ENCODE assay signal across 24 cellular contexts in genomic region chr5:17354265-17354664, GRCh38.
"Had no signal": no experiment of that assay in that cellular context is flagged by ENCODE, and none has a peak within 500 bp of the region (broad histone marks: within the 10 kb centered on the region; RNA-seq: fewer than 3 reads in every experiment).

No MANE protein-coding gene starts in this region.

- H3K4me1 ChIP-seq: gastrocnemius medialis, left lung, lower lobe of right lung had no signal

- H3K4me3 ChIP-seq: coronary artery, dorsolateral prefrontal cortex, esophagus squamous epithelium, gastrocnemius medialis, heart right ventricle, left lung, lower lobe of right lung, mucosa of descending colon had no signal

- H3K36me3 ChIP-seq: esophagus squamous epithelium, gastrocnemius medialis, heart right ventricle, left lung, lower lobe of right lung had no signal

- ATAC-seq: effector memory CD8-positive, alpha-beta T cell; esophagus mucosa; gastrocnemius medialis; heart right ventricle; left cardiac atrium; left lung; left ventricle myocardium superior; lower lobe of right lung; mucosa of descending colon had no signal

- H3K4me3 Mint-ChIP-seq: effector memory CD8-positive, alpha-beta T cell; endodermal cell; mesothelial cell of epicardium had no signal

- DNase-seq: dermis blood vessel endothelial cell; dorsolateral prefrontal cortex; effector CD8-positive, alpha-beta T cell; effector memory CD8-positive, alpha-beta T cell; endodermal cell; erythroblast; esophagus squamous epithelium; foreskin fibroblast; foreskin melanocyte; gastrocnemius medialis; glutamatergic neuron; head of caudate nucleus; heart right ventricle; hippocampal formation; left cardiac atrium; left lung; left ventricle myocardium superior; lower lobe of right lung; mesenchymal stem cell; mucosa of descending colon had no signal

- H3K27me3 ChIP-seq: esophagus squamous epithelium, gastrocnemius medialis, heart right ventricle, left lung had no signal

- H3K27ac Mint-ChIP-seq: effector memory CD8-positive, alpha-beta T cell; endodermal cell; mesothelial cell of epicardium had no signal

- H3K4me1 Mint-ChIP-seq: endodermal cell had no signal

- H3K27me3 Mint-ChIP-seq: effector memory CD8-positive, alpha-beta T cell had no signal

- H3K27ac ChIP-seq: coronary artery, dorsolateral prefrontal cortex, epithelial cell of prostate, esophagus squamous epithelium, gastrocnemius medialis, heart right ventricle, left lung, lower lobe of right lung had no signal

- H3K9me3 ChIP-seq: esophagus squamous epithelium, gastrocnemius medialis, lower lobe of right lung had no signal

- H3K36me3 Mint-ChIP-seq: mesothelial cell of epicardium had no signal
